In genomic region chr3:100209948-100210776, GRCh38 we compare ENCODE assay signal across 8 cellular contexts. TPM values are rescaled to one million over a fixed set of nuclear protein-coding genes. Genes with fewer than 3 reads are reported as not detected.
DNase-seq lines count a peak whose midpoint lies in the region; ATAC-seq and TF ChIP-seq lines count a peak whose summit lies in the region.

No MANE protein-coding gene starts in this region.

- ATAC-seq in GM18511 (IDR thresholded peaks at IDR 0.05; ENCODE audit: unreplicated experiment), result peak; percentile 99
- ATAC-seq in gastroesophageal sphincter, result peak; percentile 53

- H3K9me3 ChIP-seq in GM23248 (ENCODE audit: low read depth) (no peaks in the 10 kb centered on the region), gastroesophageal sphincter (no peaks in the 10 kb centered on the region), stomach (no peaks in the 10 kb centered on the region), prostate gland (no peaks in the 10 kb centered on the region)

- WGBS in GM23248 (ENCODE audit: low coverage in 1 of 2, low lambda C conversion rate in 2 of 2, missing lambda C conversion rate in 2 of 2), 2 experiments, result 9 to 14% methylated on average over 2 of the region's 2 CpGs
- WGBS in gastroesophageal sphincter (ENCODE audit: low coverage in 1 of 2), 2 donors, result 0 to 12% methylated on average over 1 to 2 of the region's 2 CpGs
- WGBS in stomach, 5 donors, result 52 to 66% (median 56%) methylated on average over 2 of the region's 2 CpGs
- 64% methylated on average over 2 of the region's 2 CpGs for WGBS in prostate gland

- H3F3A ChIP-seq in GM23248 (ENCODE audit: insufficient read depth), result no peaks in the 10 kb centered on the region

- TF ChIP-seq EP300 in gastroesophageal sphincter (IDR thresholded peaks at IDR 0.05), result no peak
- no peak for TF ChIP-seq EP300 in stomach (IDR thresholded peaks at IDR 0.05)

- in situ Hi-C loops in GM23248 (cut with MboI), result no loop called here

- peak overlapping the region; percentile 39; the same call in 1 of the 2 replicates for H3K27ac ChIP-seq in GM23248
- H3K27ac ChIP-seq in gastroesophageal sphincter, result peak overlapping the region; percentile 77 to 91 (median 81)
- H3K27ac ChIP-seq in stomach, result peak overlapping the region in 4 of 5 donors; percentile 50 to 70 (median 60)
- peak overlapping the region in 1 of 2 donors; percentile 18 for H3K27ac ChIP-seq in prostate gland

- H3K27me3 ChIP-seq in GM23248 (replicated peaks; ENCODE audit: insufficient read depth), result no peaks in the 10 kb centered on the region
- no peaks in the 10 kb centered on the region for H3K27me3 ChIP-seq in gastroesophageal sphincter
- H3K27me3 ChIP-seq in stomach, result no peaks in the 10 kb centered on the region
- H3K27me3 ChIP-seq in prostate gland (replicated peaks; ENCODE audit: insufficient read depth), result no peaks in the 10 kb centered on the region

- peaks cover 17% of the 10 kb centered on the region for H3K4me1 ChIP-seq in GM23248 (ENCODE audit: insufficient read depth)
- peaks cover 10 to 31% (median 14%) of the 10 kb centered on the region in 3 donors for H3K4me1 ChIP-seq in gastroesophageal sphincter
- H3K4me1 ChIP-seq in stomach, result peaks cover 9 to 20% (median 13%) of the 10 kb centered on the region in 4 donors
- no peaks in the 10 kb centered on the region for H3K4me1 ChIP-seq in prostate gland (replicated peaks)

- peak overlapping the region; percentile 72 for H3K4me2 ChIP-seq in GM23248 (ENCODE audit: unreplicated experiment)

- no peak for TF ChIP-seq POLR2A in gastroesophageal sphincter (IDR thresholded peaks at IDR 0.05)
- TF ChIP-seq POLR2A in stomach (IDR thresholded peaks at IDR 0.05), result no peak
- no peak for TF ChIP-seq POLR2A in prostate gland (IDR thresholded peaks at IDR 0.05)

- H3K36me3 ChIP-seq in GM23248 (ENCODE audit: low read depth) (no peaks in the 10 kb centered on the region), gastroesophageal sphincter (no peaks in the 10 kb centered on the region), stomach (no peaks in the 10 kb centered on the region), prostate gland (no peaks in the 10 kb centered on the region)

- DNase-seq in GM23248, result peak; percentile 43
- peak; percentile 58 for DNase-seq in NCI-H2029 (lab: John Stamatoyannopoulos, UW)
- DNase-seq in stomach, result no peak
- no peak for DNase-seq in NCI-H1694 (lab: John Stamatoyannopoulos, UW)
- DNase-seq in stimulated activated naive CD4-positive, alpha-beta T cell treated with Interleukin-2 at 50 U/mL for 16 hours (lab: John Stamatoyannopoulos, UW), result no peak
- DNase-seq in prostate gland (ENCODE audit: low spot score), result no peak

- no peaks in the 10 kb centered on the region for H4K20me1 ChIP-seq in GM23248 (ENCODE audit: insufficient read depth)

- H3K9ac ChIP-seq in GM23248, result peak overlapping the region; percentile 61

- TF ChIP-seq CTCF in gastroesophageal sphincter (IDR thresholded peaks at IDR 0.05) (no peak), stomach (IDR thresholded peaks at IDR 0.05) (no peak), prostate gland (IDR thresholded peaks at IDR 0.05) (no peak)

- intact Hi-C loops in stomach (cut with DNase I; ENCODE audit: low total_unique reads), result no loop called here
- intact Hi-C loops in prostate gland (cut with DNase I), result no loop called here

- H3K9me2 ChIP-seq in GM23248 (ENCODE audit: insufficient read depth), result no peaks in the 10 kb centered on the region

- no peaks in the 10 kb centered on the region for H3K79me2 ChIP-seq in GM23248 (ENCODE audit: insufficient read depth)

- H2AFZ ChIP-seq in GM23248, result peak overlapping the region; percentile 59

- no peak overlapping the region for H3K4me3 ChIP-seq in GM23248
- H3K4me3 ChIP-seq in gastroesophageal sphincter, result no peak overlapping the region
- no peak overlapping the region for H3K4me3 ChIP-seq in stomach
- no peak overlapping the region for H3K4me3 ChIP-seq in prostate gland

RNA-seq across cellular contexts. Expression of gene TBC1D23, which starts 50.6 kb away (rescaled TPM):
- 82.5 and 103 TPM in 2 replicates for total RNA-seq in GM23248 (2014; rRNA removed; shearing (Covaris generic))
- polyA plus RNA-seq in GM23248 (2016; fragmentation: Nextera tagmentation; extraction: Ambion mirVana), result 53.0 and 54.1 TPM in 2 replicates
- total RNA-seq in gastroesophageal sphincter, result 10 to 100 TPM; 23.9 to 37.2 (median 34.0) TPM
- 10 to 100 TPM in 3 of 5 donors, 1 to 10 TPM in 2; 7.0 to 79.5 (median 61.4) TPM for total RNA-seq in stomach
- polyA plus RNA-seq in stomach, result 10 to 100 TPM; 14.6 to 19.4 (median 15.1) TPM
- total RNA-seq in prostate gland, result 10 to 100 TPM; 18.3 to 23.6 TPM

Comparison
In these comparisons a context has a peak if more than half of its experiments do, and no peak if none do; other contexts are left out.
1. DNase-seq: peak in GM23248 (single experiment) and NCI-H2029 (single experiment); none in stomach (single experiment), NCI-H1694 (single experiment), stimulated activated naive CD4-positive, alpha-beta T cell treated with Interleukin-2 at 50 U/mL for 16 hours (single experiment) and prostate gland (single experiment).